In the genomic region with DNA sequence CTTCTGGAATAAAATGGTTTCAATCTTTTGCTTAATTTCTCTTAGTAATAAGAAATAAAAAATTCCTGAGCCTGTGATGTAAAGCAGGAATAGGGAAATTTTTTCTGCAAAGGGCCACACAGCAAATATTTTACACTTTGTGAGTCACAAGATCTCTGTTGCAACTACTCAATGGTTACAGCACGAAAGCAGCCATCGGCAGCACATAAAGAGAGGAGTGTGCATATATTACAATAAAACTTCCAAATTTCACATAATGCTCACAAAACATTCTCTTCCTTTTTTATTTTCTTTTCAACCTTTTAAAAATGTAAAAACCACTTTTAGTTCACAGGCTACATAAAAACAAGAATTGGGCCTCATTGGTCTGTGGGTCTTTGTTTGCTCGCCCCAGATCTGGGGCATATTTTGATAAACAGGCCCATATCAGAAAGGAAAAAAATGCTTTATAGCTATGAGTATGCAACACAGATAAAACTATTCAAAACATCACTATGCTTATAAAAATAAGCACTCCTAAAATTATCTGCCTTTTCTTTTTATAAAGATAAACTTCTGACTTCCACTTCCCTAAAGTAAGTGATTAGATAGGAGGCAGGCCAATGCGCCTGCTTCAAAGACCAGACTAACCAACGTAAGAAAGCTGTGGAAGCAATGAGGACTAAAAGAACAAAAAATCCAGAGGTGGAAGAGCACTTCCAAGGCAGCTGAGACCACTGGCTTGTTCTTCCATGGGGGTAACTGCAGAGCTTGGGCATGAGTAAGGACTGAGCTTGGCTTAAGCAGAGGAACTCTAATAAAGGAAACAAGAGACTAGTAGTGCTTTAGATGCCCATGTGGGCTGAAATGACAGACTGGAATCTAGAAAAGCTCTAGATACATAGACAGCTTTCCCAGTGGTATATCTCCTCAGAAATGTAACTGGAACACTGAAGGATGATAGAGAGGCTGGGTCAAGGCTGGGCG, we compare ENCODE assay signal across 9 cellular contexts. TPM values are rescaled to one million over a fixed set of nuclear protein-coding genes. Genes with fewer than 3 reads are reported as not detected.
DNase-seq lines count a peak whose midpoint lies in the region; ATAC-seq and TF ChIP-seq lines count a peak whose summit lies in the region.
"Had no signal": no experiment of that assay in that cellular context is flagged by ENCODE, and none has a peak within 500 bp of the region (broad histone marks: within the 10 kb centered on the region; RNA-seq: fewer than 3 reads in every experiment).

No MANE protein-coding gene starts in this region.

- H3K27me3 Mint-ChIP-seq in activated T-cell treated with anti-CD3 and anti-CD28 coated beads, Interleukin-2, amount 50 U/mL, for 24 hours, result no peaks in the 10 kb centered on the region
- H3K27me3 Mint-ChIP-seq in activated T-cell treated with anti-CD3 and anti-CD28 coated beads, Interleukin-2, amount 50 U/mL, for 72 hours (ENCODE audit: low read depth), result no peaks in the 10 kb centered on the region

- H3K27ac ChIP-seq in tibial artery, result peak overlapping the region; percentile 21 to 65

- intact Hi-C loops in tibial artery (cut with DNase I; ENCODE audit: low total_unique reads), result no loop called here

- H3K9me3 Mint-ChIP-seq in activated T-cell treated with anti-CD3 and anti-CD28 coated beads, Interleukin-2, amount 50 U/mL, for 24 hours, result no peaks in the 10 kb centered on the region
- peaks cover 2 to 3% of the 10 kb centered on the region in 2 donors for H3K9me3 Mint-ChIP-seq in activated T-cell treated with anti-CD3 and anti-CD28 coated beads, Interleukin-2, amount 50 U/mL, for 72 hours

- TF ChIP-seq CTCF in fibroblast of villous mesenchyme (IDR thresholded peaks at IDR 0.05; ENCODE audit: insufficient read depth, low read depth, low read length) (no peak), tibial artery (IDR thresholded peaks at IDR 0.05) (no peak)

- H3K27me3 ChIP-seq in tibial artery, result no peaks in the 10 kb centered on the region

- no peak for DNase-seq in activated T-cell treated with anti-CD3 and anti-CD28 coated beads, Interleukin-2, amount 50 U/mL, for 24 hours
- DNase-seq in activated T-cell treated with anti-CD3 and anti-CD28 coated beads, Interleukin-2, amount 50 U/mL, for 72 hours, result no peak
- DNase-seq in SIG-M5 (lab: John Stamatoyannopoulos, UW), result peak; percentile 25
- DNase-seq in fibroblast of villous mesenchyme (ENCODE audit: low read depth), result peak; percentile 86
- DNase-seq in tibial artery, result no peak
- no peak for DNase-seq in NCI-H1417 treated with DMSO at 0.1 percent for 48 hours (lab: John Stamatoyannopoulos, UW)
- DNase-seq: activated T-cell treated with anti-CD3 and anti-CD28 coated beads for 4 hours had no signal

- H3K4me1 ChIP-seq in tibial artery, result peaks cover 0 to 53% (median 14%) of the 10 kb centered on the region in 4 donors

- H3K4me3 Mint-ChIP-seq in activated T-cell treated with anti-CD3 and anti-CD28 coated beads, Interleukin-2, amount 50 U/mL, for 24 hours, result no peak overlapping the region
- no peak overlapping the region for H3K4me3 Mint-ChIP-seq in activated T-cell treated with anti-CD3 and anti-CD28 coated beads, Interleukin-2, amount 50 U/mL, for 72 hours

- ATAC-seq in activated T-cell treated with anti-CD3 and anti-CD28 coated beads, Interleukin-2, amount 50 U/mL, for 72 hours (replicated peaks in 1 of 2), result no peak
- ATAC-seq in GM19397 (IDR thresholded peaks at IDR 0.05; ENCODE audit: unreplicated experiment), result no peak
- ATAC-seq in GM18870 (IDR thresholded peaks at IDR 0.05; ENCODE audit: unreplicated experiment), result no peak

- peaks cover 75% of the 10 kb centered on the region for H3K4me1 Mint-ChIP-seq in activated T-cell treated with anti-CD3 and anti-CD28 coated beads, Interleukin-2, amount 50 U/mL, for 24 hours (ENCODE audit: low read depth)
- peaks cover 60% of the 10 kb centered on the region for H3K4me1 Mint-ChIP-seq in activated T-cell treated with anti-CD3 and anti-CD28 coated beads, Interleukin-2, amount 50 U/mL, for 72 hours (ENCODE audit: low read depth)

- H3K4me3 ChIP-seq in fibroblast of villous mesenchyme (ENCODE audit: low read depth, low read length) (peak overlapping the region; percentile 13), tibial artery (no peak overlapping the region)

- no peaks in the 10 kb centered on the region for H3K9me3 ChIP-seq in tibial artery

- H3K27ac Mint-ChIP-seq in activated T-cell treated with anti-CD3 and anti-CD28 coated beads, Interleukin-2, amount 50 U/mL, for 24 hours, result peak overlapping the region; percentile 45
- no peak overlapping the region for H3K27ac Mint-ChIP-seq in activated T-cell treated with anti-CD3 and anti-CD28 coated beads, Interleukin-2, amount 50 U/mL, for 72 hours

- H3K36me3 Mint-ChIP-seq in activated T-cell treated with anti-CD3 and anti-CD28 coated beads, Interleukin-2, amount 50 U/mL, for 24 hours (ENCODE audit: low read depth), result peaks cover 42% of the 10 kb centered on the region
- peaks cover 3 to 9% of the 10 kb centered on the region in 2 donors for H3K36me3 Mint-ChIP-seq in activated T-cell treated with anti-CD3 and anti-CD28 coated beads, Interleukin-2, amount 50 U/mL, for 72 hours (ENCODE audit: insufficient read depth in 2 of 2)

- H3K36me3 ChIP-seq in tibial artery, result peaks cover 0 to 6% (median under 1%) of the 10 kb centered on the region in 3 donors

RNA-seq across cellular contexts. Expression of a gene that starts 26.4 kb away (rescaled TPM):
- total RNA-seq in activated T-cell treated with anti-CD3 and anti-CD28 coated beads, Interleukin-2, amount 50 U/mL, for 72 hours, result 10 to 100 TPM; 86.6 to 88.0 TPM
- 84.6 and 99.5 TPM in 2 replicates for total RNA-seq in fibroblast of villous mesenchyme

Comparison
In these comparisons a context has a peak if more than half of its experiments do, and no peak if none do; other contexts are left out.
1. DNase-seq: peak in SIG-M5 (single experiment) and fibroblast of villous mesenchyme (single experiment); none in activated T-cell treated with anti-CD3 and anti-CD28 coated beads, Interleukin-2, amount 50 U/mL, for 24 hours (single experiment), activated T-cell treated with anti-CD3 and anti-CD28 coated beads, Interleukin-2, amount 50 U/mL, for 72 hours (0 of 2), tibial artery (0 of 2) and NCI-H1417 treated with DMSO at 0.1 percent for 48 hours (single experiment).